ENCODE assay signal across 17 cellular contexts in genomic region chr20:14342910-14343309, GRCh38. TPM values are rescaled to one million over a fixed set of nuclear protein-coding genes. Genes with fewer than 3 reads are reported as not detected.
"Had no signal": no experiment of that assay in that cellular context is flagged by ENCODE, and none has a peak within 500 bp of the region (broad histone marks: within the 10 kb centered on the region; RNA-seq: fewer than 3 reads in every experiment).

No MANE protein-coding gene starts in this region.

- H3K4me3 Mint-ChIP-seq: activated T-cell treated with anti-CD3 and anti-CD28 coated beads, Interleukin-2, amount 50 U/mL, for 72 hours; nephron progenitor cell had no signal

- DNase-seq: activated CD4-positive, CD25-positive, alpha-beta regulatory T cell treated with anti-CD3 and anti-CD28 coated beads, Interleukin-2, amount 50 U/mL, for 72 hours; activated CD8-positive, alpha-beta memory T cell treated with anti-CD3 and anti-CD28 coated beads for 24 hours; activated effector memory CD4-positive, alpha-beta T cell treated with anti-CD3 and anti-CD28 coated beads, Interleukin-2, amount 50 U/mL, for 16 hours; activated naive CD4-positive, alpha-beta T cell treated with anti-CD3 and anti-CD28 coated beads, Interleukin-2, amount 50 U/mL, for 16 hours; activated T-cell treated with anti-CD3 and anti-CD28 coated beads, Interleukin-2, amount 50 U/mL, for 72 hours; cortex of kidney; erythroblast; gastrocnemius medialis; head of caudate nucleus; nephron progenitor cell; occipital lobe; retina; stimulated activated CD4-positive, alpha-beta T cell treated with anti-CD3 and anti-CD28 coated beads, Interleukin-2, amount 100 ng/mL, for 24 hours; stimulated activated naive CD4-positive, alpha-beta T cell treated with Interleukin-2 at 50 U/mL for 16 hours; thyroid gland had no signal

- H3K36me3 ChIP-seq: ascending aorta, gastrocnemius medialis, thyroid gland had no signal

- H3K9me3 Mint-ChIP-seq: nephron progenitor cell had no signal

- H3K27ac ChIP-seq: ascending aorta, thyroid gland had no signal

- H3K4me1 ChIP-seq: ascending aorta, thyroid gland had no signal

- H3K27ac Mint-ChIP-seq: activated T-cell treated with anti-CD3 and anti-CD28 coated beads, Interleukin-2, amount 50 U/mL, for 72 hours; nephron progenitor cell had no signal

- H3K4me1 Mint-ChIP-seq: nephron progenitor cell had no signal

- ATAC-seq: activated T-cell treated with anti-CD3 and anti-CD28 coated beads, Interleukin-2, amount 50 U/mL, for 72 hours; gastrocnemius medialis had no signal

- H3K9me3 ChIP-seq: ascending aorta, gastrocnemius medialis, thyroid gland had no signal

- H3K4me3 ChIP-seq: ascending aorta, gastrocnemius medialis, thyroid gland had no signal

- H3K27me3 ChIP-seq: ascending aorta, gastrocnemius medialis, thyroid gland had no signal

RNA-seq across cellular contexts. Expression of gene FLRT3, which starts 5.5 kb away (rescaled TPM):
- total RNA-seq: activated T-cell treated with anti-CD3 and anti-CD28 coated beads, Interleukin-2, amount 50 U/mL, for 72 hours; ascending aorta; T-helper 1 cell treated with Interleukin-12 subunit alpha and Interleukin-12 subunit beta and Interleukin-4 antibody, amounts not matched to agents 30 ng/mL and 1 ng/mL, for 36 hours had no signal
